27 cellular contexts compared by ENCODE assay signal in the genomic region with DNA sequence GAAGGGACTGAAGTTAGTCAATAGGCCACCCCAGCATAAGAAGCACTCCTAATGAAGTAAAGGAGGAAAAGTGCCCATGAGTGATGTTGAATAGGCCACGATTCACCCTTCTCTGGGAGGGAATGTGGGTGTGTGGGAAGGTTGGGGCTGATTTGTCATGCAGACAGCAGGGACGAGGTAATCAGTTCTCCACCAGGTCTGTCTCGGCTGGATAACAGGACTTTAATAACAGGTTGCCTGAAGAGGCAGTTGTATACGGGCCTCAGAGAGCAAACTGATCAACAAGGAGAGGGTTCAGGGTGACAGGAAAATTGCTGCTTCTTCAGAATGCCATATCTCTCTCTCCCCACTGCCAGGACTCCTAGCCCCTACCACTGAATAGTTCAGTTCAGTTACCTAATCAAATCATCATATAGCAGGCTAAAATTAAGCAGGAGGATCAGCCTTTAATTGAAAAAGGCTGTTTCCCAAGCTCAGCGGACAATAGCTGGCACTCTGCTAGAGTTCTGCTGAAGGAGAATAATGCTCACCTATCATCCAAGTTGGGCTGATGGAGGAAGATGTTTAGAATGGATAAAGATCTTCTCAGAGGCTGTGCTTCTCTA. TPM values are rescaled to one million over a fixed set of nuclear protein-coding genes. Genes with fewer than 3 reads are reported as not detected.
"Had no signal": no experiment of that assay in that cellular context is flagged by ENCODE, and none has a peak within 500 bp of the region (broad histone marks: within the 10 kb centered on the region; RNA-seq: fewer than 3 reads in every experiment).

No MANE protein-coding gene starts in this region.

- ATAC-seq: activated T-cell treated with anti-CD3 and anti-CD28 coated beads, Interleukin-2, amount 50 U/mL, for 4 hours; gastrocnemius medialis; heart left ventricle; mucosa of descending colon; naive thymus-derived CD4-positive, alpha-beta T cell; right cardiac atrium; stimulated activated effector memory CD8-positive, alpha-beta T cell treated with anti-CD3 and anti-CD28 coated beads, Interleukin-12 subunit alpha, Interleukin-12 subunit beta, amount 100 ng/mL, for 72 hours had no signal

- H3K36me3 Mint-ChIP-seq: activated naive CD4-positive, alpha-beta T cell treated with anti-CD3 and anti-CD28 coated beads, Interleukin-2, amount 10 ng/mL, durations not matched to agents 7 days and 5 days; naive thymus-derived CD4-positive, alpha-beta T cell; stimulated activated effector memory CD8-positive, alpha-beta T cell treated with anti-CD3 and anti-CD28 coated beads, Interleukin-12 subunit alpha, Interleukin-12 subunit beta, amount 100 ng/mL, for 72 hours had no signal

- H3K4me3 ChIP-seq: colonic mucosa, gastrocnemius medialis, heart left ventricle, mucosa of descending colon, prostate gland, skin epidermis, stomach, upper lobe of left lung had no signal

- H3K9me3 ChIP-seq: colonic mucosa, gastrocnemius medialis, heart left ventricle, mucosa of descending colon, prostate gland, stomach, upper lobe of left lung had no signal

- H3K27ac ChIP-seq: brain microvascular endothelial cell, colonic mucosa, gastrocnemius medialis, heart left ventricle, prostate gland, skin epidermis, stomach, upper lobe of left lung had no signal

- H3K27me3 ChIP-seq: brain microvascular endothelial cell, colonic mucosa, gastrocnemius medialis, stomach, upper lobe of left lung had no signal

- H3K36me3 ChIP-seq: brain microvascular endothelial cell, colonic mucosa, gastrocnemius medialis, heart left ventricle, prostate gland, stomach, upper lobe of left lung had no signal

- H3K27ac Mint-ChIP-seq: activated naive CD4-positive, alpha-beta T cell treated with anti-CD3 and anti-CD28 coated beads, Interleukin-2, amount 10 ng/mL, durations not matched to agents 7 days and 5 days; endodermal cell; naive thymus-derived CD4-positive, alpha-beta T cell; stimulated activated effector memory CD8-positive, alpha-beta T cell treated with anti-CD3 and anti-CD28 coated beads, Interleukin-12 subunit alpha, Interleukin-12 subunit beta, amount 100 ng/mL, for 72 hours had no signal

- H3K4me1 ChIP-seq: colonic mucosa, gastrocnemius medialis, heart left ventricle, prostate gland, stomach, upper lobe of left lung had no signal

- DNase-seq: activated CD4-positive, alpha-beta T cell treated with anti-CD3 and anti-CD28 coated beads, Interleukin-2, amount 50 U/mL, for 1 hour; activated CD8-positive, alpha-beta memory T cell treated with anti-CD3 and anti-CD28 coated beads, Interleukin-2, amount 50 U/mL, for 4 hours; activated naive CD4-positive, alpha-beta T cell treated with anti-CD3 and anti-CD28 coated beads, Interleukin-2, amount 10 ng/mL, durations not matched to agents 7 days and 5 days; activated T-cell treated with anti-CD3 and anti-CD28 coated beads, Interleukin-2, amount 50 U/mL, for 4 hours; aorta; brain microvascular endothelial cell; colonic mucosa; endodermal cell; erythroblast; gastrocnemius medialis; heart left ventricle; mesenchymal stem cell; mucosa of descending colon; naive thymus-derived CD4-positive, alpha-beta T cell; right cardiac atrium; stimulated activated CD4-positive, alpha-beta T cell treated with anti-CD3 and anti-CD28 coated beads, Interleukin-15, amount 100 ng/mL, for 24 hours; stimulated activated CD4-positive, alpha-beta T cell treated with anti-CD3 and anti-CD28 coated beads, Interleukin-4, amount 100 ng/mL, for 24 hours; stomach; T-helper 1 cell; T-helper 9 cell; upper lobe of left lung had no signal

- H3K9me3 Mint-ChIP-seq: activated naive CD4-positive, alpha-beta T cell treated with anti-CD3 and anti-CD28 coated beads, Interleukin-2, amount 10 ng/mL, durations not matched to agents 7 days and 5 days; activated T-cell treated with anti-CD3 and anti-CD28 coated beads, Interleukin-2, amount 50 U/mL, for 4 hours; central memory CD8-positive, alpha-beta T cell; endodermal cell; stimulated activated effector memory CD8-positive, alpha-beta T cell treated with anti-CD3 and anti-CD28 coated beads, Interleukin-12 subunit alpha, Interleukin-12 subunit beta, amount 100 ng/mL, for 72 hours had no signal

RNA-seq across cellular contexts. Expression of a gene that starts 43.6 kb away (rescaled TPM):
- total RNA-seq: activated T-cell treated with anti-CD3 and anti-CD28 coated beads, Interleukin-2, amount 50 U/mL, for 4 hours; heart left ventricle; liver; naive thymus-derived CD4-positive, alpha-beta T cell; osteocyte; right cardiac atrium; upper lobe of left lung had no signal
- polyA plus RNA-seq: heart left ventricle; naive thymus-derived CD4-positive, alpha-beta T cell; right cardiac atrium had no signal
